In genomic region chr17:50560185-50560824, GRCh38 we compare ENCODE assay signal across 8 cellular contexts. TPM values are rescaled to one million over a fixed set of nuclear protein-coding genes. Genes with fewer than 3 reads are reported as not detected.
A peak's percentile ranks its signal among the peaks of the same experiment; 100 is the strongest.
DNase-seq lines count a peak whose midpoint lies in the region; ATAC-seq and TF ChIP-seq lines count a peak whose summit lies in the region.

Gene CACNA1G, plus strand, starts transcription at chr17:50560715. Its CDS starts 745 bp downstream, at chr17:50561460.

- no peak within 1 kb of the TSS for H3K27ac Mint-ChIP-seq in CD14-positive monocyte
- peak within 1 kb of the TSS in 1 of 2 donors; percentile 49 for H3K27ac Mint-ChIP-seq in effector memory CD8-positive, alpha-beta T cell

- H3K36me3 ChIP-seq in mesodermal cell (ENCODE audit: control insufficient read depth, insufficient read depth, low read length): no peaks in the 10 kb centered on the region

- TF ChIP-seq CTCF in CD14-positive monocyte (IDR thresholded peaks at IDR 0.05): no peak

- intact Hi-C loops in CD14-positive monocyte (cut with micrococcal nuclease): loop anchor here in 1 of 2 donors (5.0 kb wide), 1 partner anchor 62 kb away; no protein-coding TSS in a partner anchor

- peak within 1 kb of the TSS; percentile 29 for H3K27ac ChIP-seq in mesodermal cell (ENCODE audit: low read depth, low read length, severe bottlenecking)

- no peaks in the 10 kb centered on the region for H3K9me3 ChIP-seq in mesodermal cell (ENCODE audit: control insufficient read depth, low read length)

- peaks cover 58 to 86% (median 77%) of the 10 kb centered on the region in 3 donors for H3K27me3 Mint-ChIP-seq in CD14-positive monocyte (ENCODE audit: low read depth in 3 of 3)
- H3K27me3 Mint-ChIP-seq in effector memory CD8-positive, alpha-beta T cell: peaks cover 52 to 78% of the 10 kb centered on the region in 2 donors

- peaks cover 10% of the 10 kb centered on the region for H3K4me1 ChIP-seq in mesodermal cell (ENCODE audit: control insufficient read depth, insufficient read depth, low read length, poor library complexity, severe bottlenecking)

- peak; percentile 96 for ATAC-seq in GM19372 (IDR thresholded peaks at IDR 0.05; ENCODE audit: low read depth, unreplicated experiment)
- peak; percentile 76 for ATAC-seq in HG03457 (IDR thresholded peaks at IDR 0.05; ENCODE audit: unreplicated experiment)
- peak; percentile 85 for ATAC-seq in effector memory CD8-positive, alpha-beta T cell (replicated peaks)

- WGBS in mesodermal cell (ENCODE audit: insufficient coverage in 2 of 2), 2 experiments: 0% methylated on average over 43 to 44 of the region's 56 CpGs

- H3K4me3 ChIP-seq in mesodermal cell (ENCODE audit: extremely low read depth, insufficient read depth, low read length, poor library complexity, severe bottlenecking): peak within 1 kb of the TSS; percentile 46

- H3K36me3 Mint-ChIP-seq in CD14-positive monocyte: peaks cover 4 to 7% of the 10 kb centered on the region in 2 donors
- peaks cover 10% of the 10 kb centered on the region for H3K36me3 Mint-ChIP-seq in effector memory CD8-positive, alpha-beta T cell (ENCODE audit: insufficient read depth)

- DNase-seq in CD14-positive monocyte (ENCODE audit: low spot score): peak; percentile 77
- peak; percentile 70 for DNase-seq in NCI-H748 treated with DMSO at 0.1 percent for 48 hours (lab: John Stamatoyannopoulos, UW)
- DNase-seq in activated CD8-positive, alpha-beta memory T cell treated with anti-CD3 and anti-CD28 coated beads for 1 hour (ENCODE audit: extremely low read depth in 1 of 2, low read depth in 1 of 2): peak; percentile 65 to 78
- peak; percentile 76 to 83 (median 81) for DNase-seq in effector memory CD8-positive, alpha-beta T cell
- peak; percentile 61 for DNase-seq in stimulated activated CD8-positive, alpha-beta memory T cell treated with anti-CD3 and anti-CD28 coated beads, Interleukin-12 subunit alpha, Interleukin-12 subunit beta, amount 100 ng/mL, for 24 hours (ENCODE audit: extremely low read depth)

- peaks cover 0 to 18% (median 3%) of the 10 kb centered on the region in 7 donors for H3K9me3 Mint-ChIP-seq in CD14-positive monocyte
- H3K9me3 Mint-ChIP-seq in effector memory CD8-positive, alpha-beta T cell: no peaks in the 10 kb centered on the region

- peak within 1 kb of the TSS; percentile 70 to 89 for H3K4me3 Mint-ChIP-seq in CD14-positive monocyte
- peak within 1 kb of the TSS; percentile 82 to 86 for H3K4me3 Mint-ChIP-seq in effector memory CD8-positive, alpha-beta T cell

- H3K4me1 Mint-ChIP-seq in CD14-positive monocyte: peaks cover 26% of the 10 kb centered on the region
- H3K4me1 Mint-ChIP-seq in effector memory CD8-positive, alpha-beta T cell (ENCODE audit: low read depth in 2 of 2): peaks cover 22 to 24% of the 10 kb centered on the region in 2 donors

RNA-seq across cellular contexts. Expression of gene CACNA1G, which starts in this region (rescaled TPM):
- polyA plus RNA-seq in CD14-positive monocyte: not detected
- 3.4 TPM for polyA plus RNA-seq in mesodermal cell (2013, experiment 1 of 2)
- 2.1 TPM for polyA plus RNA-seq in mesodermal cell (2013, experiment 2 of 2)

Comparison
In these comparisons a context has a peak if more than half of its experiments do, and no peak if none do; other contexts are left out.
1. Peak in every context shown above with its lines: DNase-seq, ATAC-seq, H3K4me3 ChIP-seq and H3K27ac ChIP-seq.
2. Peak in DNase-seq in CD14-positive monocyte; RNA of the gene not detected or under 1 TPM.